22 cellular contexts compared by ENCODE assay signal in genomic region chr6:30804333-30804732, GRCh38. TPM values are rescaled to one million over a fixed set of nuclear protein-coding genes. Genes with fewer than 3 reads are reported as not detected.
DNase-seq lines count a peak whose midpoint lies in the region; ATAC-seq, FAIRE-seq and TF ChIP-seq lines count a peak whose summit lies in the region.
"Had no signal": no experiment of that assay in that cellular context is flagged by ENCODE, and none has a peak within 500 bp of the region (broad histone marks: within the 10 kb centered on the region; RNA-seq: fewer than 3 reads in every experiment).

No MANE protein-coding gene starts in this region.

- no peak overlapping the region for H3K4me3 Mint-ChIP-seq in activated CD4-positive, alpha-beta T cell treated with anti-CD3 and anti-CD28 coated beads, Interleukin-2, amount 10 ng/mL, durations not matched to agents 24 days and 14 days
- no peak overlapping the region for H3K4me3 Mint-ChIP-seq in activated CD8-positive, alpha-beta T cell treated with anti-CD3 and anti-CD28 coated beads for 36 hours

- CTCF ChIA-PET in activated CD8-positive, alpha-beta T cell treated with anti-CD3 and anti-CD28 coated beads for 36 hours (lab: Charles Lee), result interaction anchor here (0.8 to 2.7 kb wide), 3 partner anchors 10 to 23 kb away, joined by 3 to 6 read pairs (median 4); no protein-coding TSS in a partner anchor
- CTCF ChIA-PET in endothelial cell of umbilical vein (lab: Charles Lee), result interaction anchor here (1.3 kb wide), 1 partner anchor 45 kb away, joined by 3 read pairs; no protein-coding TSS in a partner anchor

- intact Hi-C loops in activated CD4-positive, alpha-beta T cell treated with anti-CD3 and anti-CD28 coated beads, Interleukin-2, amount 10 ng/mL, durations not matched to agents 24 days and 14 days (cut with micrococcal nuclease), result no loop called here
- intact Hi-C loops in activated CD8-positive, alpha-beta T cell treated with anti-CD3 and anti-CD28 coated beads for 36 hours (cut with micrococcal nuclease), result no loop called here
- intact Hi-C loops in endothelial cell of umbilical vein (cut with micrococcal nuclease) (no loop called here), spleen (cut with DNase I; ENCODE audit: low total_unique reads) (no loop called here), adrenal gland (cut with DNase I) (no loop called here)

- DNase-seq in activated CD4-positive, alpha-beta T cell treated with anti-CD3 and anti-CD28 coated beads, Interleukin-2, amount 10 ng/mL, durations not matched to agents 24 days and 14 days, result no peak
- DNase-seq in activated CD4-positive, alpha-beta T cell treated with anti-CD3 and anti-CD28 coated beads for 4 hours, result no peak
- no peak for DNase-seq in activated CD8-positive, alpha-beta T cell treated with anti-CD3 and anti-CD28 coated beads for 36 hours
- DNase-seq in endothelial cell of umbilical vein (ENCODE audit: low read depth, low spot score) (peak; percentile 42), spleen (no peak), adrenal gland (no peak), HT-29 (ENCODE audit: low spot score) (no peak)
- DNase-seq: 8988T; Caco-2; CD4-positive, CD25-positive, alpha-beta regulatory T cell; GF-D8; GOT3; KG1; MV-4-11; NCI-H1417; NCI-H1930; NCI-H345; NCI-H524 treated with DMSO at 0.1 percent for 48 hours; PC-3; SIG-M5 had no signal

- no peaks in the 10 kb centered on the region for H4K20me1 ChIP-seq in endothelial cell of umbilical vein (replicated peaks; ENCODE audit: control insufficient read depth, extremely low read depth, insufficient read depth, low read length)

- 61 to 95% (median 75%) methylated on average over 1 of the region's 1 CpG for WGBS in spleen, 5 donors
- 95 to 100% (median 100%) methylated on average over 1 of the region's 1 CpG for WGBS in adrenal gland, 4 donors

- peak overlapping the region; percentile 58 for H3K27ac Mint-ChIP-seq in activated CD4-positive, alpha-beta T cell treated with anti-CD3 and anti-CD28 coated beads, Interleukin-2, amount 10 ng/mL, durations not matched to agents 24 days and 14 days
- H3K27ac Mint-ChIP-seq in activated CD8-positive, alpha-beta T cell treated with anti-CD3 and anti-CD28 coated beads for 36 hours, result peak overlapping the region; percentile 72
- H3K27ac Mint-ChIP-seq: CD4-positive, CD25-positive, alpha-beta regulatory T cell had no signal

- POLR2A ChIA-PET in activated CD8-positive, alpha-beta T cell treated with anti-CD3 and anti-CD28 coated beads for 36 hours (lab: Charles Lee), result interaction anchor here (1.6 kb wide), 1 partner anchor 35 kb away, joined by 6 read pairs; no protein-coding TSS in a partner anchor
- POLR2A ChIA-PET in endothelial cell of umbilical vein (lab: Charles Lee), result no interaction called here

- peaks cover 20% of the 10 kb centered on the region for H3K4me1 ChIP-seq in endothelial cell of umbilical vein (ENCODE audit: control insufficient read depth, extremely low read depth, insufficient read depth, low read length)
- peaks cover 0 to 23% (median 2%) of the 10 kb centered on the region in 6 donors for H3K4me1 ChIP-seq in spleen
- no peaks in the 10 kb centered on the region for H3K4me1 ChIP-seq in adrenal gland (replicated peaks in 1 of 2)
- H3K4me1 ChIP-seq: Caco-2 had no signal

- no peak overlapping the region for H2AFZ ChIP-seq in endothelial cell of umbilical vein (ENCODE audit: low read depth, low read length)

- H3K4me1 Mint-ChIP-seq in activated CD4-positive, alpha-beta T cell treated with anti-CD3 and anti-CD28 coated beads, Interleukin-2, amount 10 ng/mL, durations not matched to agents 24 days and 14 days, result peaks cover 31% of the 10 kb centered on the region
- H3K4me1 Mint-ChIP-seq in activated CD8-positive, alpha-beta T cell treated with anti-CD3 and anti-CD28 coated beads for 36 hours (ENCODE audit: low read depth), result peaks cover 47% of the 10 kb centered on the region

- no peak overlapping the region for H3K4me3 ChIP-seq in endothelial cell of umbilical vein (replicated peaks in 1 of 3; ENCODE audit: insufficient read depth in 1 of 3, low read depth in 1 of 3, low read length in 3 of 3)
- H3K4me3 ChIP-seq in spleen, result no peak overlapping the region
- H3K4me3 ChIP-seq in adrenal gland, result no peak overlapping the region

- no peak for TF ChIP-seq CTCF in activated CD8-positive, alpha-beta T cell treated with anti-CD3 and anti-CD28 coated beads for 36 hours (IDR thresholded peaks at IDR 0.05)
- TF ChIP-seq CTCF in endothelial cell of umbilical vein (IDR thresholded peaks at IDR 0.05; ENCODE audit: extremely low read depth in 1 of 2, insufficient read depth in 1 of 2, low read depth in 1 of 2, low read length in 2 of 2) (no peak), spleen (IDR thresholded peaks at IDR 0.05 in 8 of 11, conservative IDR thresholded peaks at IDR 0.05 in 3 of 11) (no peak), adrenal gland (IDR thresholded peaks at IDR 0.05) (no peak)

- H3K27me3 ChIP-seq in endothelial cell of umbilical vein (ENCODE audit: control insufficient read depth in 2 of 2, insufficient read depth in 2 of 2, low read length in 2 of 2) (no peaks in the 10 kb centered on the region), spleen (replicated peaks in 1 of 7) (no peaks in the 10 kb centered on the region), adrenal gland (no peaks in the 10 kb centered on the region)

- TF ChIP-seq POLR2A in endothelial cell of umbilical vein (IDR thresholded peaks at IDR 0.05; ENCODE audit: low read depth, low read length) (no peak), spleen (IDR thresholded peaks at IDR 0.05) (no peak), adrenal gland (IDR thresholded peaks at IDR 0.05) (no peak)

- BruUV-seq in endothelial cell of umbilical vein (replicated peaks; lab: Mats Ljungman, UMichigan), result no TSS peak

- no peak overlapping the region for H3K9ac ChIP-seq in endothelial cell of umbilical vein (replicated peaks; ENCODE audit: extremely low read depth, insufficient read depth, low read length)

- no peaks in the 10 kb centered on the region for H3K79me2 ChIP-seq in endothelial cell of umbilical vein (ENCODE audit: control insufficient read depth, insufficient read depth, low read length)

- H3K9me3 ChIP-seq in endothelial cell of umbilical vein (replicated peaks; ENCODE audit: control insufficient read depth, insufficient read depth, low read length), result no peaks in the 10 kb centered on the region
- no peaks in the 10 kb centered on the region for H3K9me3 ChIP-seq in spleen
- no peaks in the 10 kb centered on the region for H3K9me3 ChIP-seq in adrenal gland (replicated peaks in 1 of 3)
- H3K9me3 ChIP-seq: Caco-2 had no signal

- no peaks in the 10 kb centered on the region for H3K36me3 ChIP-seq in endothelial cell of umbilical vein (ENCODE audit: control insufficient read depth in 2 of 2, extremely low read depth in 1 of 2, insufficient read depth in 2 of 2, low read length in 2 of 2)
- H3K36me3 ChIP-seq in spleen, result no peaks in the 10 kb centered on the region
- H3K36me3 ChIP-seq in adrenal gland (replicated peaks in 1 of 2), result no peaks in the 10 kb centered on the region

- H3K36me3 Mint-ChIP-seq in activated CD4-positive, alpha-beta T cell treated with anti-CD3 and anti-CD28 coated beads, Interleukin-2, amount 10 ng/mL, durations not matched to agents 24 days and 14 days (ENCODE audit: low read depth), result peaks cover 36% of the 10 kb centered on the region
- H3K36me3 Mint-ChIP-seq in activated CD8-positive, alpha-beta T cell treated with anti-CD3 and anti-CD28 coated beads for 36 hours (ENCODE audit: low read depth), result peaks cover 33% of the 10 kb centered on the region

- FAIRE-seq in endothelial cell of umbilical vein (lab: Jason Lieb, UNC), result no peak

- H3K27me3 Mint-ChIP-seq in activated CD4-positive, alpha-beta T cell treated with anti-CD3 and anti-CD28 coated beads, Interleukin-2, amount 10 ng/mL, durations not matched to agents 24 days and 14 days, result no peaks in the 10 kb centered on the region
- H3K27me3 Mint-ChIP-seq in activated CD8-positive, alpha-beta T cell treated with anti-CD3 and anti-CD28 coated beads for 36 hours, result no peaks in the 10 kb centered on the region

- dilution Hi-C loops in endothelial cell of umbilical vein (cut with MboI; ENCODE audit: extremely low pct_ligation_motif_present, low sequenced_read_pairs), result no loop called here

- H3K9me1 ChIP-seq in endothelial cell of umbilical vein (replicated peaks; ENCODE audit: control insufficient read depth, extremely low read depth, insufficient read depth, low read length), result no peaks in the 10 kb centered on the region

- peaks cover 14% of the 10 kb centered on the region for H3K9me3 Mint-ChIP-seq in activated CD4-positive, alpha-beta T cell treated with anti-CD3 and anti-CD28 coated beads, Interleukin-2, amount 10 ng/mL, durations not matched to agents 24 days and 14 days
- peaks cover 16% of the 10 kb centered on the region for H3K9me3 Mint-ChIP-seq in activated CD8-positive, alpha-beta T cell treated with anti-CD3 and anti-CD28 coated beads for 36 hours

- no peak overlapping the region for H3K27ac ChIP-seq in endothelial cell of umbilical vein (ENCODE audit: insufficient read depth, low read depth, low read length)
- peak overlapping the region in 5 of 8 donors; percentile 21 to 73 (median 43) for H3K27ac ChIP-seq in spleen
- H3K27ac ChIP-seq in adrenal gland, result no peak overlapping the region
- H3K27ac ChIP-seq: RWPE1 had no signal

- no peak for ATAC-seq in activated CD8-positive, alpha-beta T cell treated with anti-CD3 and anti-CD28 coated beads for 36 hours
- ATAC-seq in HG03469 (IDR thresholded peaks at IDR 0.05; ENCODE audit: unreplicated experiment), result no peak
- ATAC-seq: PC-3 had no signal

- no peak overlapping the region for H3K4me2 ChIP-seq in endothelial cell of umbilical vein (ENCODE audit: insufficient read depth, low read length)

TF ChIP-seq in endothelial cell of umbilical vein, 7 proteins besides CTCF, POLR2A, EP300 and RAD21 (continues in another document):
- no peak for TF ChIP-seq EZH2 (IDR thresholded peaks at IDR 0.05; ENCODE audit: borderline replicate concordance, low read depth, low read length, severe bottlenecking)

RNA-seq across cellular contexts. Expression of gene IER3, which starts 60.0 kb away (rescaled TPM):
- 512 and 516 TPM in 2 replicates for total RNA-seq in activated CD4-positive, alpha-beta T cell treated with anti-CD3 and anti-CD28 coated beads, Interleukin-2, amount 10 ng/mL, durations not matched to agents 24 days and 14 days
- total RNA-seq in activated CD8-positive, alpha-beta T cell treated with anti-CD3 and anti-CD28 coated beads for 36 hours, result 100 to 1,000 TPM; 375 to 386 TPM
- 163 and 170 TPM in 2 replicates for total RNA-seq in endothelial cell of umbilical vein
- 344 and 468 TPM in 2 replicates for polyA plus RNA-seq in endothelial cell of umbilical vein
- 344 and 363 TPM in 2 replicates for polyA plus RNA-seq in endothelial cell of umbilical vein (2011; cell fraction: cytosol; rRNA removed)
- 547 and 658 TPM in 2 replicates for polyA plus RNA-seq in endothelial cell of umbilical vein (2011; cell fraction: nucleus; rRNA removed)
- polyA plus RNA-seq in endothelial cell of umbilical vein (2012), result 266 and 464 TPM in 2 replicates
- 77.6 and 100 TPM in 2 replicates for polyA minus RNA-seq in endothelial cell of umbilical vein
- polyA minus RNA-seq in endothelial cell of umbilical vein (2011; cell fraction: cytosol; rRNA and poly(A)+ RNA removed), result 38.7 TPM
- 87.7 and 161 TPM in 2 replicates for polyA minus RNA-seq in endothelial cell of umbilical vein (2011; cell fraction: nucleus; rRNA and poly(A)+ RNA removed)
- 10 to 100 TPM; 29.8 to 62.2 (median 41.7) TPM for total RNA-seq in spleen
- 10 to 100 TPM; 19.8 to 29.4 (median 25.7) TPM for polyA plus RNA-seq in spleen
- 10 to 100 TPM in 7 of 8 donors, 1 to 10 TPM in 1; 4.0 to 66.2 (median 43.1) TPM for total RNA-seq in adrenal gland
- 100 to 1,000 TPM in 1 of 3 donors, 10 to 100 TPM in 2; 10.3 to 136 (median 49.1) TPM for polyA plus RNA-seq in adrenal gland
- total RNA-seq in HT-29 (2014; rRNA removed; shearing (Covaris generic)), result 200 and 206 TPM in 2 replicates

Comparison
In these comparisons a context has a peak if more than half of its experiments do, and no peak if none do; other contexts are left out.
1. H3K27ac ChIP-seq: peak in spleen (5 of 8); none in endothelial cell of umbilical vein (single experiment) and adrenal gland (0 of 5).